8 cellular contexts compared by ENCODE assay signal in genomic region chr6:117602899-117603588, GRCh38. TPM values are rescaled to one million over a fixed set of nuclear protein-coding genes. Genes with fewer than 3 reads are reported as not detected.
DNase-seq lines count a peak whose midpoint lies in the region; FAIRE-seq and TF ChIP-seq lines count a peak whose summit lies in the region.

No MANE protein-coding gene starts in this region.

- H3K4me2 ChIP-seq in astrocyte (ENCODE audit: low read length): peak overlapping the region; percentile 83

- peak overlapping the region; percentile 88 for H3K27ac ChIP-seq in astrocyte (ENCODE audit: low read depth, low read length)

- H3K79me2 ChIP-seq in astrocyte (ENCODE audit: insufficient read depth, low read length): peaks cover 43% of the 10 kb centered on the region

- TF ChIP-seq POLR2A in lower leg skin (IDR thresholded peaks at IDR 0.05): no peak

- H3K9me3 ChIP-seq in astrocyte (ENCODE audit: insufficient read depth, low read depth, low read length): no peaks in the 10 kb centered on the region

- peaks cover 5% of the 10 kb centered on the region for H3K27me3 Mint-ChIP-seq in activated naive CD4-positive, alpha-beta T cell treated with anti-CD3 and anti-CD28 coated beads, Interleukin-2, amount 10 ng/mL, durations not matched to agents 7 days and 5 days
- H3K27me3 Mint-ChIP-seq in astrocyte (ENCODE audit: low read depth, unreplicated experiment) (no peaks in the 10 kb centered on the region), type B pancreatic cell (no peaks in the 10 kb centered on the region)

- H3K4me3 ChIP-seq in astrocyte (ENCODE audit: insufficient read depth, low read depth, low read length) (peak overlapping the region; percentile 96), lower leg skin (ENCODE audit: low read depth, poor library complexity, severe bottlenecking) (peak overlapping the region; percentile 97)

- no peak for FAIRE-seq in astrocyte (lab: Jason Lieb, UNC)

- H3K36me3 ChIP-seq in astrocyte (ENCODE audit: insufficient read depth, low read length): no peaks in the 10 kb centered on the region

- H3K4me3 Mint-ChIP-seq in activated naive CD4-positive, alpha-beta T cell treated with anti-CD3 and anti-CD28 coated beads, Interleukin-2, amount 10 ng/mL, durations not matched to agents 7 days and 5 days: peak overlapping the region; percentile 100
- H3K4me3 Mint-ChIP-seq in astrocyte (ENCODE audit: unreplicated experiment) (peak overlapping the region; percentile 96), type B pancreatic cell (peak overlapping the region; percentile 99)

- H4K20me1 ChIP-seq in astrocyte (ENCODE audit: insufficient read depth, low read length): peaks cover 31% of the 10 kb centered on the region

- peaks cover 36% of the 10 kb centered on the region for H3K4me1 Mint-ChIP-seq in activated naive CD4-positive, alpha-beta T cell treated with anti-CD3 and anti-CD28 coated beads, Interleukin-2, amount 10 ng/mL, durations not matched to agents 7 days and 5 days
- peaks cover 15% of the 10 kb centered on the region for H3K4me1 Mint-ChIP-seq in astrocyte (ENCODE audit: low read depth, unreplicated experiment)
- H3K4me1 Mint-ChIP-seq in type B pancreatic cell (ENCODE audit: unreplicated experiment): peaks cover 23% of the 10 kb centered on the region

- CTCF ChIA-PET in activated naive CD4-positive, alpha-beta T cell treated with anti-CD3 and anti-CD28 coated beads, Interleukin-2, amount 10 ng/mL, durations not matched to agents 7 days and 5 days (lab: Charles Lee): interaction anchor here (0.6 to 5.7 kb wide), 7 partner anchors 9 to 153 kb away, joined by 3 to 66 read pairs (median 5); no protein-coding TSS in a partner anchor

- H3K9me3 Mint-ChIP-seq in activated naive CD4-positive, alpha-beta T cell treated with anti-CD3 and anti-CD28 coated beads, Interleukin-2, amount 10 ng/mL, durations not matched to agents 7 days and 5 days: no peaks in the 10 kb centered on the region
- peaks cover 4% of the 10 kb centered on the region for H3K9me3 Mint-ChIP-seq in astrocyte (ENCODE audit: unreplicated experiment)
- no peaks in the 10 kb centered on the region for H3K9me3 Mint-ChIP-seq in type B pancreatic cell

- H3K36me3 Mint-ChIP-seq in activated naive CD4-positive, alpha-beta T cell treated with anti-CD3 and anti-CD28 coated beads, Interleukin-2, amount 10 ng/mL, durations not matched to agents 7 days and 5 days: peaks cover 20% of the 10 kb centered on the region
- H3K36me3 Mint-ChIP-seq in astrocyte (ENCODE audit: low read depth, unreplicated experiment) (peaks cover 6% of the 10 kb centered on the region), type B pancreatic cell (peaks cover 16% of the 10 kb centered on the region)

- no peak for DNase-seq in activated naive CD4-positive, alpha-beta T cell treated with anti-CD3 and anti-CD28 coated beads, Interleukin-2, amount 10 ng/mL, durations not matched to agents 7 days and 5 days
- no peak for DNase-seq in activated naive CD4-positive, alpha-beta T cell treated with anti-CD3 and anti-CD28 coated beads, Interleukin-2, amount 50 U/mL, for 16 hours
- DNase-seq in astrocyte (ENCODE audit: low read depth) (no peak), lower leg skin (ENCODE audit: low spot score in 2 of 2) (no peak), type B pancreatic cell (ENCODE audit: extremely low spot score, unreplicated experiment) (no peak), ecto neural progenitor cell (ENCODE audit: low spot score) (no peak), GM13977 (ENCODE audit: low spot score) (no peak)
- DNase-seq in NK-92 treated with Interleukin-12 subunit alpha and Interleukin-12 subunit beta, amount 100 ng/mL, for 24 hours (lab: John Stamatoyannopoulos, UW): no peak

- in situ Hi-C loops in GM13977 (cut with MboI; ENCODE audit: low pct_unique_long_range_greater_than_20kb, low sequenced_read_pairs, unreplicated experiment): no loop called here

- peak overlapping the region; percentile 93 for H2AFZ ChIP-seq in astrocyte (ENCODE audit: low read depth, low read length)

- WGBS in lower leg skin, 2 donors: 53 to 54% methylated on average over 12 of the region's 12 CpGs

- H3K27me3 ChIP-seq in astrocyte (ENCODE audit: insufficient read depth, low read length): no peaks in the 10 kb centered on the region

- H3K4me1 ChIP-seq in astrocyte (ENCODE audit: insufficient read depth, low read length): peaks cover 6% of the 10 kb centered on the region

- TF ChIP-seq CTCF in astrocyte (IDR thresholded peaks at IDR 0.05; ENCODE audit: insufficient read depth, low read depth, low read length): no peak
- no peak for TF ChIP-seq CTCF in lower leg skin (IDR thresholded peaks at IDR 0.05)
- no peak for TF ChIP-seq CTCF in type B pancreatic cell (conservative IDR thresholded peaks at IDR 0.05)
- no peak for TF ChIP-seq CTCF in GM13977 (IDR thresholded peaks at IDR 0.05; ENCODE audit: extremely low read depth, insufficient read depth, missing control alignments)

- peak overlapping the region; percentile 98 for H3K27ac Mint-ChIP-seq in activated naive CD4-positive, alpha-beta T cell treated with anti-CD3 and anti-CD28 coated beads, Interleukin-2, amount 10 ng/mL, durations not matched to agents 7 days and 5 days
- H3K27ac Mint-ChIP-seq in astrocyte (ENCODE audit: unreplicated experiment) (peak overlapping the region; percentile 98), type B pancreatic cell (peak overlapping the region; percentile 97)

- peak overlapping the region; percentile 95 for H3K9ac ChIP-seq in astrocyte (ENCODE audit: low read length)

- intact Hi-C loops in lower leg skin (cut with DNase I; ENCODE audit: low total_unique reads): no loop called here

RNA-seq across cellular contexts. Expression of gene GOPC, which starts 0.7 kb away (rescaled TPM):
- total RNA-seq in astrocyte (45.0 and 48.7 TPM in 2 replicates), lower leg skin (10 to 100 TPM; 20.2 to 24.7 (median 22.2) TPM), type B pancreatic cell (ENCODE audit: low replicate concordance) (32.8 and 34.5 TPM in 2 replicates)
